Comparison of ENCODE assay signal across 8 cellular contexts in the genomic region with DNA sequence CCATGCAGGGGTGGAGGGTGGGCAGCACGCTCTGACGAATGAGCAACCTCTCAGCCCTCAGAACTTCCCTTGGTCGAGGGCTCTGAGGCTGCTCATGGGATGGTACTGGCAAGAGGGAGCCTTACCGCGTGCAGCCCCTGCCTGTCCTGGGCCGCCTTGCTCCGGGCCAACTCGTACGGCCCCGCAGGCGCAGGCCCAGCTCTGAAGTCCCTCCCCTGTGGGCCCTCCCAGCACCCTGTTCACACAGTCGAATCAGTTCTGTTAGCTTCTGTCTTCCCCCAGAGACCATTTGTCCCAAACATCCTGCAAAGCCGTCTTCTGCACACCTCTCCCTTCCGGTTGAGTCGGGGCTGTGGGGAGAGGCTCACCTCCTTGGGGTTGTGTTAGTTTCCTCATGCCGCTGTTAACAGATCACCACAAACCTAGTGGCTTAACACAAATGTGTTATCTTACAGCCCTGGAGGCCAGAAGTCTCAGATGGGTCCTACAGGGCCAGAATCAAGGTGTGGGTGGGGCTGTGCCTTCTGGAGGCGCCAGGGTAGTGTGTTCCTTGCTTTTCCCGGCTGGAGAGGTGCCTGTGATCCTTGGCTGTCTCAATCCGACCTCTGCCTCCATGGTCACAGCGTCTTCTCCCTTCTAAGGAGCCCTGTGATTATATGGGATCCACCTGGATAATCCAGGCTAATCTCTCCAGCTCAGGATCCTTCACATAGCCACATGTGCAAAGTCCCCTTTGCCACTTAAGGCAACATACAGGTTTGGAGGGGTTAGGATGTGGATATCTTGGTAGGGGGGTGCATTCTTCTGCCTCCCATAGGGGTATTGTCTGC. TPM values are rescaled to one million over a fixed set of nuclear protein-coding genes. Genes with fewer than 3 reads are reported as not detected.
DNase-seq lines count a peak whose midpoint lies in the region; ATAC-seq and TF ChIP-seq lines count a peak whose summit lies in the region.

No MANE protein-coding gene starts in this region.

- no peaks in the 10 kb centered on the region for H3K9me3 Mint-ChIP-seq in CD4-positive, alpha-beta T cell
- H3K9me3 Mint-ChIP-seq in activated naive CD4-positive, alpha-beta T cell treated with anti-CD3 and anti-CD28 coated beads, Interleukin-2, amount 10 ng/mL, durations not matched to agents 7 days and 5 days = no peaks in the 10 kb centered on the region

- no peaks in the 10 kb centered on the region for H3K36me3 ChIP-seq in iPS DF 6.9 (ENCODE audit: control insufficient read depth, insufficient read depth, low read length)

- H3K27ac ChIP-seq in CD4-positive, alpha-beta T cell (ENCODE audit: low read depth, low read length) = peak overlapping the region; percentile 50
- no peak overlapping the region for H3K27ac ChIP-seq in iPS DF 6.9 (ENCODE audit: low read length)

- peak; percentile 74 for ATAC-seq in CD4-positive, alpha-beta T cell (ENCODE audit: poor library complexity)
- peak; percentile 58 for ATAC-seq in GM21423 (IDR thresholded peaks at IDR 0.05; ENCODE audit: unreplicated experiment)

- H3K27me3 Mint-ChIP-seq in CD4-positive, alpha-beta T cell = no peaks in the 10 kb centered on the region
- peaks cover 16% of the 10 kb centered on the region for H3K27me3 Mint-ChIP-seq in activated naive CD4-positive, alpha-beta T cell treated with anti-CD3 and anti-CD28 coated beads, Interleukin-2, amount 10 ng/mL, durations not matched to agents 7 days and 5 days

- H3K27ac Mint-ChIP-seq in CD4-positive, alpha-beta T cell = peak overlapping the region; percentile 74
- H3K27ac Mint-ChIP-seq in activated naive CD4-positive, alpha-beta T cell treated with anti-CD3 and anti-CD28 coated beads, Interleukin-2, amount 10 ng/mL, durations not matched to agents 7 days and 5 days = peak overlapping the region; percentile 94

- H3K4me3 Mint-ChIP-seq in CD4-positive, alpha-beta T cell = peak overlapping the region; percentile 90
- H3K4me3 Mint-ChIP-seq in activated naive CD4-positive, alpha-beta T cell treated with anti-CD3 and anti-CD28 coated beads, Interleukin-2, amount 10 ng/mL, durations not matched to agents 7 days and 5 days = peak overlapping the region; percentile 83

- H3K27me3 ChIP-seq in CD4-positive, alpha-beta T cell (ENCODE audit: control insufficient read depth, insufficient read depth, low read length) = no peaks in the 10 kb centered on the region
- peaks cover 2% of the 10 kb centered on the region; the same call in 1 of the 2 replicates for H3K27me3 ChIP-seq in iPS DF 6.9 (ENCODE audit: control insufficient read depth, insufficient read depth, low read length)

- DNase-seq in CD4-positive, alpha-beta T cell = peak; percentile 18 to 60 (median 41)
- DNase-seq in NOMO-1 (lab: John Stamatoyannopoulos, UW; ENCODE audit: unreplicated experiment in 2 of 2) (peak; percentile 19 to 66), iPS DF 6.9 (ENCODE audit: low read depth, low spot score) (no peak), HPDE6-E6E7 (ENCODE audit: extremely low spot score) (no peak), retina (no peak)
- DNase-seq in activated naive CD4-positive, alpha-beta T cell treated with anti-CD3 and anti-CD28 coated beads, Interleukin-2, amount 10 ng/mL, durations not matched to agents 7 days and 5 days = peak; percentile 79
- DNase-seq in stimulated activated CD4-positive, alpha-beta T cell treated with anti-CD3 and anti-CD28 coated beads, Interleukin-1b, Interleukin-23, amount 100 ng/mL, for 4 hours (ENCODE audit: low read depth in 2 of 2) = peak; percentile 5 to 27

- no peaks in the 10 kb centered on the region for H3K9me3 ChIP-seq in CD4-positive, alpha-beta T cell (ENCODE audit: control insufficient read depth, low read length)
- H3K9me3 ChIP-seq in iPS DF 6.9 (ENCODE audit: control insufficient read depth, insufficient read depth, low read length) = no peaks in the 10 kb centered on the region

- TF ChIP-seq CTCF in CD4-positive, alpha-beta T cell (IDR thresholded peaks at IDR 0.05) = no peak

- intact Hi-C loops in CD4-positive, alpha-beta T cell (cut with DNase I, micrococcal nuclease) = no loop called here

- H3K4me3 ChIP-seq in iPS DF 6.9 (ENCODE audit: low read length) = peak overlapping the region; percentile 46; the same call in 1 of the 2 replicates

- H3K4me1 Mint-ChIP-seq in CD4-positive, alpha-beta T cell (ENCODE audit: low read depth) = peaks cover 59% of the 10 kb centered on the region
- peaks cover 65% of the 10 kb centered on the region for H3K4me1 Mint-ChIP-seq in activated naive CD4-positive, alpha-beta T cell treated with anti-CD3 and anti-CD28 coated beads, Interleukin-2, amount 10 ng/mL, durations not matched to agents 7 days and 5 days

- CTCF ChIA-PET in CD4-positive, alpha-beta T cell (lab: Charles Lee) = interaction anchor here (1.8 kb wide), 1 partner anchor 240 kb away, joined by 4 read pairs; the partner anchor contains the start of gene ARPC3
- CTCF ChIA-PET in activated naive CD4-positive, alpha-beta T cell treated with anti-CD3 and anti-CD28 coated beads, Interleukin-2, amount 10 ng/mL, durations not matched to agents 7 days and 5 days (lab: Charles Lee) = interaction anchor here (0.7 to 0.9 kb wide), 3 partner anchors 8 to 87 kb away, joined by 3 read pairs; no protein-coding TSS in a partner anchor

- POLR2A ChIA-PET in CD4-positive, alpha-beta T cell (lab: Charles Lee) = interaction anchor here (0.5 to 1.5 kb wide), 12 partner anchors 11 to 292 kb away, joined by 3 to 10 read pairs (median 3); partner anchors contain the start of genes ARPC3, FAM216A, GPN3 and PPP1CC

- peaks cover 4% of the 10 kb centered on the region; the same call in 1 of the 2 replicates for H3K4me1 ChIP-seq in iPS DF 6.9 (ENCODE audit: control insufficient read depth, insufficient read depth, low read length)

- peaks cover 28% of the 10 kb centered on the region for H3K36me3 Mint-ChIP-seq in CD4-positive, alpha-beta T cell (ENCODE audit: low read depth)
- H3K36me3 Mint-ChIP-seq in activated naive CD4-positive, alpha-beta T cell treated with anti-CD3 and anti-CD28 coated beads, Interleukin-2, amount 10 ng/mL, durations not matched to agents 7 days and 5 days = peaks cover 24% of the 10 kb centered on the region

- WGBS in iPS DF 6.9 (ENCODE audit: insufficient coverage, insufficient read length) = no CpG with 5 or more reads among the region's 20 CpGs

RNA-seq across cellular contexts. Expression of gene HVCN1, which starts 0.9 kb away (rescaled TPM):
- 1 to 10 TPM; 3.9 to 4.1 TPM for total RNA-seq in CD4-positive, alpha-beta T cell

RNA-seq across cellular contexts. Expression of gene PPP1CC, which starts 52.9 kb away (rescaled TPM):
- total RNA-seq in CD4-positive, alpha-beta T cell = 100 to 1,000 TPM; 146 to 150 TPM

Comparison
In these comparisons a context has a peak if more than half of its experiments do, and no peak if none do; other contexts are left out.
1. DNase-seq: peak in CD4-positive, alpha-beta T cell (10 of 10), NOMO-1 (2 of 2), activated naive CD4-positive, alpha-beta T cell treated with anti-CD3 and anti-CD28 coated beads, Interleukin-2, amount 10 ng/mL, durations not matched to agents 7 days and 5 days (single experiment) and stimulated activated CD4-positive, alpha-beta T cell treated with anti-CD3 and anti-CD28 coated beads, Interleukin-1b, Interleukin-23, amount 100 ng/mL, for 4 hours (2 of 2); none in iPS DF 6.9 (single experiment), HPDE6-E6E7 (single experiment) and retina (single experiment).